In the genomic region with DNA sequence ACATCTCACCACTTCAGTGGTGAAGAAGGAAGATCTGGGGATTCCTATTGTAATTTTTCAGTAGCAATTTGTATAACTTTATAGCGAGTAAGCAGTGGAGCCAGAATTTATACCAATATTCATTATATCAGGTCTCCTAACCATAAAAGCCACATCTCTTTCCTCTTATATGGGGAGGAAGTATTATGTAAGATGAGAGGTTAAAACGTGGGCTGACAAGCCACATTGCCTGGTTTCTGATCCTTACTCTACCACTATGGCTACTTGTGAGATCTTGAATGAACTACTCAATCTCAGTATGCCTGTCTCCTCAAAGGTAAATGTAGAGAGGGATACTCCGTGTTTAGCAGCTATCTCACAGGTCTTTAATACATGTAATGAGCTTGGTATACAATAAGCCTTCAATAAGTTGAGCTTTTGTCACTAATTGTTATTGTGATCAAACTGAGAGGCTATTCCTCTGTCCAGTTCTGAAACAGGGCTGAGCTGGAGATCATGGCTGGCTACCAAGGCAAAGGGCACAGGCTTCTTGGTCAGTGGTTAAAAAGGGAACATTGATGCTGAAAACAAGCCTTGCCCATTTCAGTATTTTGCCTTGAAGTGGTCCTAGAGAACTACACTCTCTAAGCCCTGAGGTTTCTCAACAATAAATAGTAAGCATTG, we compare ENCODE assay signal across 20 cellular contexts. TPM values are rescaled to one million over a fixed set of nuclear protein-coding genes. Genes with fewer than 3 reads are reported as not detected.
A peak's percentile ranks its signal among the peaks of the same experiment; 100 is the strongest.
DNase-seq lines count a peak whose midpoint lies in the region; ATAC-seq, FAIRE-seq and TF ChIP-seq lines count a peak whose summit lies in the region.
"Had no signal": no experiment of that assay in that cellular context is flagged by ENCODE, and none has a peak within 500 bp of the region (broad histone marks: within the 10 kb centered on the region; RNA-seq: fewer than 3 reads in every experiment).

No MANE protein-coding gene starts in this region.

- peaks cover 3% of the 10 kb centered on the region for H3K36me3 Mint-ChIP-seq in CD8-positive, alpha-beta T cell
- no peaks in the 10 kb centered on the region for H3K36me3 Mint-ChIP-seq in activated naive CD8-positive, alpha-beta T cell treated with anti-CD3 and anti-CD28 coated beads, Interleukin-2, amount 50 U/mL, for 24 hours (ENCODE audit: low read depth)
- H3K36me3 Mint-ChIP-seq in mesothelial cell of epicardium, result no peaks in the 10 kb centered on the region
- H3K36me3 Mint-ChIP-seq: stimulated activated memory B cell treated with anti-CD40 and anti-IgM and Interleukin-4, amounts not matched to agents 10 μg/mL and 1 μg/mL and 100 μg/mL, for 72 hours had no signal

- TF ChIP-seq EP300 in A549 (IDR thresholded peaks at IDR 0.05), result no peak

- no peak overlapping the region for H3K4me3 ChIP-seq in A549
- H3K4me3 ChIP-seq in CD8-positive, alpha-beta T cell (ENCODE audit: low read depth, low read length), result no peak overlapping the region
- H3K4me3 ChIP-seq: PC-9, right lobe of liver, SJCRH30, thyroid gland had no signal

- no peak for TF ChIP-seq POLR2A in A549 (IDR thresholded peaks at IDR 0.05; ENCODE audit: low read length)

- H3K27me3 ChIP-seq in CD8-positive, alpha-beta T cell (ENCODE audit: insufficient read depth, low read length), result no peaks in the 10 kb centered on the region
- H3K27me3 ChIP-seq: right lobe of liver, SJCRH30, thyroid gland had no signal

- no peaks in the 10 kb centered on the region for H3K27me3 Mint-ChIP-seq in CD8-positive, alpha-beta T cell (ENCODE audit: low read depth)
- H3K27me3 Mint-ChIP-seq in activated naive CD8-positive, alpha-beta T cell treated with anti-CD3 and anti-CD28 coated beads, Interleukin-2, amount 50 U/mL, for 24 hours, result peaks cover 4% of the 10 kb centered on the region
- no peaks in the 10 kb centered on the region for H3K27me3 Mint-ChIP-seq in mesothelial cell of epicardium (ENCODE audit: low read depth)
- H3K27me3 Mint-ChIP-seq: stimulated activated memory B cell treated with anti-CD40 and anti-IgM and Interleukin-4, amounts not matched to agents 10 μg/mL and 1 μg/mL and 100 μg/mL, for 72 hours had no signal

- ATAC-seq in A549 (no peak), HG02588 (IDR thresholded peaks at IDR 0.05; ENCODE audit: unreplicated experiment) (no peak), HG03280 (IDR thresholded peaks at IDR 0.05; ENCODE audit: unreplicated experiment) (no peak), HG03045 (IDR thresholded peaks at IDR 0.05; ENCODE audit: unreplicated experiment) (no peak)
- ATAC-seq in CD8-positive, alpha-beta T cell, result peak; percentile 28
- ATAC-seq in activated naive CD8-positive, alpha-beta T cell treated with anti-CD3 and anti-CD28 coated beads, Interleukin-2, amount 50 U/mL, for 24 hours, result peak; percentile 9
- ATAC-seq: right lobe of liver; stimulated activated memory B cell treated with anti-CD40 and anti-IgM and Interleukin-4, amounts not matched to agents 10 μg/mL and 1 μg/mL and 100 μg/mL, for 72 hours had no signal

- H3K4me3 Mint-ChIP-seq in CD8-positive, alpha-beta T cell, result peak overlapping the region; percentile 19
- H3K4me3 Mint-ChIP-seq in activated naive CD8-positive, alpha-beta T cell treated with anti-CD3 and anti-CD28 coated beads, Interleukin-2, amount 50 U/mL, for 24 hours, result no peak overlapping the region
- H3K4me3 Mint-ChIP-seq in mesothelial cell of epicardium, result no peak overlapping the region
- H3K4me3 Mint-ChIP-seq: stimulated activated memory B cell treated with anti-CD40 and anti-IgM and Interleukin-4, amounts not matched to agents 10 μg/mL and 1 μg/mL and 100 μg/mL, for 72 hours; T-helper 2 cell treated with Interferon-gamma antibody and Interleukin-4, amounts not matched to agents 5 μg/mL and 100 μg/mL, for 36 hours had no signal

- H3K27ac Mint-ChIP-seq in CD8-positive, alpha-beta T cell, result no peak overlapping the region
- no peak overlapping the region for H3K27ac Mint-ChIP-seq in activated naive CD8-positive, alpha-beta T cell treated with anti-CD3 and anti-CD28 coated beads, Interleukin-2, amount 50 U/mL, for 24 hours
- H3K27ac Mint-ChIP-seq in mesothelial cell of epicardium, result no peak overlapping the region
- H3K27ac Mint-ChIP-seq: stimulated activated memory B cell treated with anti-CD40 and anti-IgM and Interleukin-4, amounts not matched to agents 10 μg/mL and 1 μg/mL and 100 μg/mL, for 72 hours; T-helper 2 cell treated with Interferon-gamma antibody and Interleukin-4, amounts not matched to agents 5 μg/mL and 100 μg/mL, for 36 hours had no signal

- intact Hi-C loops in CD8-positive, alpha-beta T cell (cut with DNase I, micrococcal nuclease), result loop anchor here in 1 of 2 experiments (10.0 kb wide), 1 partner anchor 1598 kb away; the partner anchor contains the start of gene YAF2

- H3K4me1 ChIP-seq in A549, result peaks cover 10% of the 10 kb centered on the region; the same call in 2 of the 3 replicates
- H3K4me1 ChIP-seq in CD8-positive, alpha-beta T cell (ENCODE audit: insufficient read depth, low read length), result peaks cover 35% of the 10 kb centered on the region

- H3K9me3 Mint-ChIP-seq in CD8-positive, alpha-beta T cell, result no peaks in the 10 kb centered on the region
- no peaks in the 10 kb centered on the region for H3K9me3 Mint-ChIP-seq in activated naive CD8-positive, alpha-beta T cell treated with anti-CD3 and anti-CD28 coated beads, Interleukin-2, amount 50 U/mL, for 24 hours
- no peaks in the 10 kb centered on the region for H3K9me3 Mint-ChIP-seq in mesothelial cell of epicardium
- H3K9me3 Mint-ChIP-seq: stimulated activated memory B cell treated with anti-CD40 and anti-IgM and Interleukin-4, amounts not matched to agents 10 μg/mL and 1 μg/mL and 100 μg/mL, for 72 hours; T-helper 2 cell treated with Interferon-gamma antibody and Interleukin-4, amounts not matched to agents 5 μg/mL and 100 μg/mL, for 36 hours had no signal

- WGBS in A549 (ENCODE audit: missing lambda C conversion rate), result 59% methylated on average over 3 of the region's 3 CpGs

- no peaks in the 10 kb centered on the region for H3K9me3 ChIP-seq in A549
- no peaks in the 10 kb centered on the region for H3K9me3 ChIP-seq in CD8-positive, alpha-beta T cell (ENCODE audit: low read length)
- H3K9me3 ChIP-seq: Caco-2, right lobe of liver, SJCRH30, thyroid gland had no signal

- no peak for DNase-seq in A549 (ENCODE audit: low read depth in 1 of 2, low spot score in 1 of 2)
- no peak for DNase-seq in CD8-positive, alpha-beta T cell
- peak; percentile 68 for DNase-seq in MV-4-11 (lab: John Stamatoyannopoulos, UW)
- no peak for DNase-seq in activated naive CD8-positive, alpha-beta T cell treated with anti-CD3 and anti-CD28 coated beads, Interleukin-2, amount 50 U/mL, for 24 hours
- DNase-seq in mesothelial cell of epicardium (ENCODE audit: low spot score in 2 of 2, unreplicated experiment in 2 of 2), result no peak
- DNase-seq: activated gamma-delta T cell treated with Interleukin-2 at 50 U/mL for 16 hours, Caco-2, EL, NCI-H2171 treated with DMSO at 0.1 percent for 48 hours, NCI-H526 treated with DMSO at 0.1 percent for 48 hours, PC-9, right lobe of liver, SJCRH30, thyroid gland had no signal

- H3K27ac ChIP-seq in A549, result no peak overlapping the region
- H3K27ac ChIP-seq in CD8-positive, alpha-beta T cell (ENCODE audit: low read depth, low read length), result no peak overlapping the region
- H3K27ac ChIP-seq: PC-9, right lobe of liver, SJCRH30, thyroid gland had no signal

- no peak overlapping the region for H3K4me2 ChIP-seq in A549
- H3K4me2 ChIP-seq: PC-9 had no signal

- CTCF ChIA-PET in A549 (lab: Yijun Ruan, JAX), result interaction anchor here (1.3 kb wide), 1 partner anchor 8 kb away, joined by 6 read pairs; no protein-coding TSS in a partner anchor
- CTCF ChIA-PET in CD8-positive, alpha-beta T cell (lab: Charles Lee), result interaction anchor here (0.7 to 1.5 kb wide), 4 partner anchors 9 to 57 kb away, joined by 3 read pairs; no protein-coding TSS in a partner anchor

- FAIRE-seq in A549 (lab: Jason Lieb, UNC), result no peak
- FAIRE-seq: astrocyte had no signal

- peaks cover 42% of the 10 kb centered on the region for H3K4me1 Mint-ChIP-seq in CD8-positive, alpha-beta T cell (ENCODE audit: low read depth)
- peaks cover 35% of the 10 kb centered on the region for H3K4me1 Mint-ChIP-seq in activated naive CD8-positive, alpha-beta T cell treated with anti-CD3 and anti-CD28 coated beads, Interleukin-2, amount 50 U/mL, for 24 hours
- H3K4me1 Mint-ChIP-seq in mesothelial cell of epicardium, result peaks cover 33% of the 10 kb centered on the region

- no peak for TF ChIP-seq RAD21 in A549 (conservative IDR thresholded peaks at IDR 0.05 in 1 of 2, IDR thresholded peaks at IDR 0.05 in 1 of 2)

- POLR2A ChIA-PET in A549 (lab: Yijun Ruan, JAX), result interaction anchor here (0.8 kb wide), 1 partner anchor 74 kb away, joined by 3 read pairs; the partner anchor contains the start of genes IRAK4 and PUS7L
- POLR2A ChIA-PET in CD8-positive, alpha-beta T cell (lab: Charles Lee), result interaction anchor here (1.1 to 1.7 kb wide), 5 partner anchors 8 to 31 kb away, joined by 3 to 7 read pairs (median 3); partner anchors contain the start of gene TWF1

- no peak for TF ChIP-seq CTCF in A549 (IDR thresholded peaks at IDR 0.05)
- TF ChIP-seq CTCF in CD8-positive, alpha-beta T cell (IDR thresholded peaks at IDR 0.05), result no peak
- TF ChIP-seq CTCF in mesothelial cell of epicardium (IDR thresholded peaks at IDR 0.05; ENCODE audit: unreplicated experiment), result no peak

- no peaks in the 10 kb centered on the region for H3K36me3 ChIP-seq in CD8-positive, alpha-beta T cell (ENCODE audit: insufficient read depth, low read length)
- H3K36me3 ChIP-seq: right lobe of liver, SJCRH30, thyroid gland had no signal

TF ChIP-seq in A549, 52 proteins besides CTCF, POLR2A, EP300 and RAD21 (continues in another document):
- TF ChIP-seq KDM1A (IDR thresholded peaks at IDR 0.05; ENCODE audit: low read depth), result no peak

RNA-seq across cellular contexts. Expression of gene TMEM117, which starts 3.2 kb away (rescaled TPM):
- polyA plus RNA-seq in A549 (2011; rRNA removed), result 4.6 and 7.3 TPM in 2 replicates
- 1.1 and 1.2 TPM in 2 replicates for polyA plus RNA-seq in A549 (2012; cell fraction: cytosol; rRNA removed)
- 0.56 and 1.9 TPM in 2 replicates for polyA plus RNA-seq in A549 (2012; cell fraction: nucleus; rRNA removed)
- 2.0 to 2.4 TPM (median 2.1 TPM) in 3 replicates for polyA plus RNA-seq in A549 (2017; fragmentation: RNase III; extraction: RNeasy Plus Mini Kit Qiagen cat#74134 plus additional on column Dnase treatment)
- polyA minus RNA-seq in A549 (2011; rRNA and poly(A)+ RNA removed), result 1.2 and 2.4 TPM in 2 replicates
- 1 to 10 TPM; 3.5 to 4.0 TPM for total RNA-seq in CD8-positive, alpha-beta T cell
- 31.5 to 35.3 TPM (median 32.9 TPM) in 3 replicates for total RNA-seq in mesothelial cell of epicardium

RNA-seq across cellular contexts. Expression of gene TWF1, which starts 26.5 kb away (rescaled TPM):
- polyA plus RNA-seq in A549 (2011; rRNA removed) (128 and 173 TPM in 2 replicates), A549 (2017; fragmentation: RNase III; extraction: RNeasy Plus Mini Kit Qiagen cat#74134 plus additional on column Dnase treatment) (80.3 to 83.1 TPM (median 82.2 TPM) in 3 replicates)
- 31.1 and 35.2 TPM in 2 replicates for polyA plus RNA-seq in A549 (2012; cell fraction: cytosol; rRNA removed)
- 10.9 and 17.0 TPM in 2 replicates for polyA plus RNA-seq in A549 (2012; cell fraction: nucleus; rRNA removed)
- polyA minus RNA-seq in A549 (2011; rRNA and poly(A)+ RNA removed), result 34.5 and 40.9 TPM in 2 replicates
- total RNA-seq in CD8-positive, alpha-beta T cell, result 10 to 100 TPM; 74.1 to 82.2 TPM
- total RNA-seq in mesothelial cell of epicardium, result 51.7 to 61.2 TPM (median 52.4 TPM) in 3 replicates

Comparison
In these comparisons a context has a peak if more than half of its experiments do, and no peak if none do; other contexts are left out.
1. ATAC-seq: peak in CD8-positive, alpha-beta T cell (single experiment) and activated naive CD8-positive, alpha-beta T cell treated with anti-CD3 and anti-CD28 coated beads, Interleukin-2, amount 50 U/mL, for 24 hours (single experiment); none in A549 (0 of 2), HG02588 (single experiment), HG03280 (single experiment) and HG03045 (single experiment).